ENCODE assay signal across 17 cellular contexts in genomic region chr2:231373184-231373583, GRCh38. TPM values are rescaled to one million over a fixed set of nuclear protein-coding genes. Genes with fewer than 3 reads are reported as not detected.
DNase-seq lines count a peak whose midpoint lies in the region; ATAC-seq, FAIRE-seq and TF ChIP-seq lines count a peak whose summit lies in the region.
"Had no signal": no experiment of that assay in that cellular context is flagged by ENCODE, and none has a peak within 500 bp of the region (broad histone marks: within the 10 kb centered on the region; RNA-seq: fewer than 3 reads in every experiment).

No MANE protein-coding gene starts in this region.

- POLR2A ChIA-PET in WTC11 (lab: Charles Lee): no interaction called here

- peaks cover 85% of the 10 kb centered on the region for H3K4me1 Mint-ChIP-seq in WTC11
- H3K4me1 Mint-ChIP-seq in mesothelial cell of epicardium: peaks cover 34% of the 10 kb centered on the region
- H3K4me1 Mint-ChIP-seq in stimulated activated naive B cell treated with anti-CD40 and anti-IgM and Interleukin-4, amounts not matched to agents 10 μg/mL and 1 μg/mL and 100 μg/mL, for 72 hours: peaks cover 0 to 1% of the 10 kb centered on the region in 2 donors
- H3K4me1 Mint-ChIP-seq: B cell; CD4-positive, CD25-positive, alpha-beta regulatory T cell had no signal

- peaks cover 2 to 3% of the 10 kb centered on the region in 2 donors for H3K4me1 ChIP-seq in small intestine (ENCODE audit: control insufficient read depth in 2 of 2, insufficient read depth in 1 of 2, low read depth in 1 of 2, low read length in 1 of 2)

- H3K36me3 ChIP-seq in small intestine (ENCODE audit: control insufficient read depth in 2 of 2, insufficient read depth in 2 of 2, low read length in 2 of 2): no peaks in the 10 kb centered on the region

- no peak overlapping the region for H3K4me3 ChIP-seq in small intestine (ENCODE audit: low read depth in 1 of 2, low read length in 2 of 2)
- H3K4me3 ChIP-seq: PC-9 had no signal

- H3K27ac Mint-ChIP-seq in WTC11: peak overlapping the region; percentile 55
- H3K27ac Mint-ChIP-seq in mesothelial cell of epicardium: peak overlapping the region; percentile 83
- peak overlapping the region; percentile 14 for H3K27ac Mint-ChIP-seq in stimulated activated naive B cell treated with anti-CD40 and anti-IgM and Interleukin-4, amounts not matched to agents 10 μg/mL and 1 μg/mL and 100 μg/mL, for 72 hours
- H3K27ac Mint-ChIP-seq: B cell had no signal

- no peaks in the 10 kb centered on the region for H3K27me3 ChIP-seq in small intestine (ENCODE audit: control insufficient read depth in 2 of 2, insufficient read depth in 2 of 2, low read length in 2 of 2)

- CTCF ChIA-PET in WTC11 (lab: Charles Lee): interaction anchor here (0.9 kb wide), 1 partner anchor 76 kb away, joined by 3 read pairs; no protein-coding TSS in a partner anchor

- no peaks in the 10 kb centered on the region for H3K27me3 Mint-ChIP-seq in WTC11 (ENCODE audit: low read depth)
- peaks cover 14% of the 10 kb centered on the region for H3K27me3 Mint-ChIP-seq in mesothelial cell of epicardium (ENCODE audit: low read depth)
- H3K27me3 Mint-ChIP-seq in stimulated activated naive B cell treated with anti-CD40 and anti-IgM and Interleukin-4, amounts not matched to agents 10 μg/mL and 1 μg/mL and 100 μg/mL, for 72 hours: peaks cover 0 to 4% of the 10 kb centered on the region in 2 donors
- H3K27me3 Mint-ChIP-seq: B cell had no signal

- no peaks in the 10 kb centered on the region for H3K9me3 Mint-ChIP-seq in WTC11
- H3K9me3 Mint-ChIP-seq in mesothelial cell of epicardium: no peaks in the 10 kb centered on the region
- no peaks in the 10 kb centered on the region for H3K9me3 Mint-ChIP-seq in stimulated activated naive B cell treated with anti-CD40 and anti-IgM and Interleukin-4, amounts not matched to agents 10 μg/mL and 1 μg/mL and 100 μg/mL, for 72 hours

- H3K4me3 Mint-ChIP-seq in WTC11 (no peak overlapping the region), mesothelial cell of epicardium (no peak overlapping the region)
- no peak overlapping the region for H3K4me3 Mint-ChIP-seq in stimulated activated naive B cell treated with anti-CD40 and anti-IgM and Interleukin-4, amounts not matched to agents 10 μg/mL and 1 μg/mL and 100 μg/mL, for 72 hours
- H3K4me3 Mint-ChIP-seq: B cell; CD4-positive, CD25-positive, alpha-beta regulatory T cell had no signal

- H3K36me3 Mint-ChIP-seq in WTC11 (peaks cover 4% of the 10 kb centered on the region), mesothelial cell of epicardium (peaks cover 4% of the 10 kb centered on the region)
- H3K36me3 Mint-ChIP-seq in stimulated activated naive B cell treated with anti-CD40 and anti-IgM and Interleukin-4, amounts not matched to agents 10 μg/mL and 1 μg/mL and 100 μg/mL, for 72 hours: peaks cover 0 to 4% of the 10 kb centered on the region in 2 donors
- H3K36me3 Mint-ChIP-seq: CD4-positive, CD25-positive, alpha-beta regulatory T cell had no signal

- FAIRE-seq in small intestine (lab: Jason Lieb, UNC): no peak

- H3K9me3 ChIP-seq in small intestine (ENCODE audit: control insufficient read depth, low read depth): no peaks in the 10 kb centered on the region

- TF ChIP-seq CTCF in WTC11 (IDR thresholded peaks at IDR 0.05) (no peak), mesothelial cell of epicardium (IDR thresholded peaks at IDR 0.05; ENCODE audit: unreplicated experiment) (no peak)

- ATAC-seq in WTC11 (no peak), HG03342 (IDR thresholded peaks at IDR 0.05; ENCODE audit: unreplicated experiment) (no peak)
- ATAC-seq in stimulated activated naive B cell treated with anti-CD40 and anti-IgM and Interleukin-4, amounts not matched to agents 10 μg/mL and 1 μg/mL and 100 μg/mL, for 72 hours (replicated peaks): no peak

- 88 to 90% (median 89%) methylated on average over 8 of the region's 8 CpGs for WGBS in small intestine, 3 donors

- peak; percentile 40 for DNase-seq in HT-29 (ENCODE audit: low spot score)
- no peak for DNase-seq in WTC11 (ENCODE audit: low spot score)
- DNase-seq in mesothelial cell of epicardium (ENCODE audit: low spot score in 2 of 2, unreplicated experiment in 2 of 2): no peak
- no peak for DNase-seq in stimulated activated naive B cell treated with anti-CD40 and anti-IgM and Interleukin-4, amounts not matched to agents 10 μg/mL and 1 μg/mL and 100 μg/mL, for 72 hours
- DNase-seq in small intestine: no peak
- no peak for DNase-seq in AG08396 (ENCODE audit: low spot score)
- DNase-seq: Calu3; CD4-positive, CD25-positive, alpha-beta regulatory T cell; DMS79; NCI-H1048; NCI-H1436 treated with DMSO at 0.1 percent for 48 hours; NCI-H2081; NCI-H510A treated with DMSO at 0.1 percent for 48 hours had no signal

- no peak overlapping the region for H3K27ac ChIP-seq in small intestine (ENCODE audit: low read depth in 1 of 2, low read length in 1 of 2)
- H3K27ac ChIP-seq: KMS-11, PC-9 had no signal

TF ChIP-seq in WTC11, 78 proteins besides CTCF, POLR2A, EP300 and RAD21 (continues in another document):
- TF ChIP-seq CREM (CRISPR knock-in tag; IDR thresholded peaks at IDR 0.05): no peak
- TF ChIP-seq ESRRA (CRISPR knock-in tag; IDR thresholded peaks at IDR 0.05; ENCODE audit: borderline replicate concordance): no peak
- no peak for TF ChIP-seq ZNF281 (CRISPR knock-in tag; IDR thresholded peaks at IDR 0.05)
- TF ChIP-seq NFE2L1 (CRISPR knock-in tag; IDR thresholded peaks at IDR 0.05): no peak
- TF ChIP-seq ATF1 (CRISPR knock-in tag; IDR thresholded peaks at IDR 0.05): no peak
- no peak for TF ChIP-seq EMX1 (CRISPR knock-in tag; IDR thresholded peaks at IDR 0.05)
- no peak for TF ChIP-seq SOX15 (CRISPR knock-in tag; IDR thresholded peaks at IDR 0.05)
- TF ChIP-seq ZNF232 (CRISPR knock-in tag; IDR thresholded peaks at IDR 0.05): no peak
- TF ChIP-seq PREB (CRISPR knock-in tag; IDR thresholded peaks at IDR 0.05; ENCODE audit: borderline replicate concordance): no peak
- no peak for TF ChIP-seq OVOL2 (CRISPR knock-in tag; IDR thresholded peaks at IDR 0.05; ENCODE audit: borderline replicate concordance)
- no peak for TF ChIP-seq FOXK1 (CRISPR knock-in tag; IDR thresholded peaks at IDR 0.05)
- TF ChIP-seq, protein P1, sequence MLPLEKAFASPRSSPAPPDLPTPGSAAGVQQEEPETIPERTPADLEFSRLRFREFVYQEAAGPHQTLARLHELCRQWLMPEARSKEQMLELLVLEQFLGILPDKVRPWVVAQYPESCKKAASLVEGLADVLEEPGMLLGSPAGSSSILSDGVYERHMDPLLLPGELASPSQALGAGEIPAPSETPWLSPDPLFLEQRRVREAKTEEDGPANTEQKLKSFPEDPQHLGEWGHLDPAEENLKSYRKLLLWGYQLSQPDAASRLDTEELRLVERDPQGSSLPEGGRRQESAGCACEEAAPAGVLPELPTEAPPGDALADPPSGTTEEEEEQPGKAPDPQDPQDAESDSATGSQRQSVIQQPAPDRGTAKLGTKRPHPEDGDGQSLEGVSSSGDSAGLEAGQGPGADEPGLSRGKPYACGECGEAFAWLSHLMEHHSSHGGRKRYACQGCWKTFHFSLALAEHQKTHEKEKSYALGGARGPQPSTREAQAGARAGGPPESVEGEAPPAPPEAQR (CRISPR knock-in tag; IDR thresholded peaks at IDR 0.05): no peak

RNA-seq across cellular contexts. Expression of gene B3GNT7, which starts 22.3 kb away (rescaled TPM):
- total RNA-seq in HT-29 (2014; rRNA removed; shearing (Covaris generic)): 3.2 and 3.6 TPM in 2 replicates
- total RNA-seq in WTC11 (2021): 151 to 197 TPM (median 194 TPM) in 3 replicates
- total RNA-seq in mesothelial cell of epicardium: 5.2 to 7.0 TPM (median 5.6 TPM) in 3 replicates
- polyA plus RNA-seq in small intestine: 10 to 100 TPM; 13.8 to 22.0 (median 14.5) TPM
- total RNA-seq: CD4-positive, CD25-positive, alpha-beta regulatory T cell had no signal
- polyA plus RNA-seq: CD4-positive, CD25-positive, alpha-beta regulatory T cell had no signal

Comparison
In these comparisons a context has a peak if more than half of its experiments do, and no peak if none do; other contexts are left out.
1. H3K27ac Mint-ChIP-seq: peak in every context shown above with its lines; median percentile 83 in mesothelial cell of epicardium; 55 in WTC11; 14 in stimulated activated naive B cell treated with anti-CD40 and anti-IgM and Interleukin-4, amounts not matched to agents 10 μg/mL and 1 μg/mL and 100 μg/mL, for 72 hours.
2. RNA of gene B3GNT7, which starts 22.3 kb away (total RNA-seq): 151 to 197 TPM in WTC11; 5.2 to 7.0 TPM in mesothelial cell of epicardium and 3.2 to 3.6 TPM in HT-29; every median in the first group is over 10 times any median in the second.